In the genomic region with DNA sequence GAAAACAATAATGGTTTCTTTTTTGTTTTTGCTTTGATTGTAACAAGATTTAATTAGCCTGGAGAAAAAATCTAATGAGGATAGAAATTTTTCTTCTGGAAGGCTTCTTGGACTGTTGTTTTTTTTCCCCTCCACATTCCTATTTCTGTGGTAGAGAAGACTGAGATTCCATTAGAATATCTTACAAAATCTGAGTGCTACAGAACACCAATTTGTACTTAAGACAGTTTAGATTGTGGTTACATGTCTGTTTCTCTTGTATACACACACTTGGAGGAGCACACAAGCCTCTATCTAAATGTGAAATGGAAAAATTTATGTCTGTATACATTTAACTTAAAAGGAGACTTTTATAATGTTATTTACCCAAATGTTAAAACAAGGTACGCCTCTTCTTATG, we compare ENCODE assay signal across 14 cellular contexts.
A peak's percentile ranks its signal among the peaks of the same experiment; 100 is the strongest.
DNase-seq lines count a peak whose midpoint lies in the region; ATAC-seq lines count a peak whose summit lies in the region.
"Had no signal": no experiment of that assay in that cellular context is flagged by ENCODE, and none has a peak within 500 bp of the region (broad histone marks: within the 10 kb centered on the region; RNA-seq: fewer than 3 reads in every experiment).

No MANE protein-coding gene starts in this region.

- DNase-seq in H4 (ENCODE audit: low spot score) (peak; percentile 28), astrocyte of the hippocampus (ENCODE audit: low read depth, low spot score) (peak; percentile 37), iris pigment epithelial cell (ENCODE audit: low read depth) (peak; percentile 9), CD1c-positive myeloid dendritic cell (ENCODE audit: extremely low spot score) (no peak), NCI-H748 treated with DMSO at 0.1 percent for 48 hours (lab: John Stamatoyannopoulos, UW) (no peak)
- DNase-seq: CD4-positive, alpha-beta T cell; DND-41; GF-D8; H9; KBM-7 had no signal

- ATAC-seq in GM21576 (IDR thresholded peaks at IDR 0.05; ENCODE audit: unreplicated experiment) (no peak), GM19467 (IDR thresholded peaks at IDR 0.05; ENCODE audit: unreplicated experiment) (no peak)
- ATAC-seq: A549, GM23338 had no signal

Comparison
In these comparisons a context has a peak if more than half of its experiments do, and no peak if none do; other contexts are left out.
1. DNase-seq: peak in H4 (single experiment), astrocyte of the hippocampus (single experiment) and iris pigment epithelial cell (single experiment); none in CD1c-positive myeloid dendritic cell (single experiment) and NCI-H748 treated with DMSO at 0.1 percent for 48 hours (single experiment).